ENCODE assay signal across 11 cellular contexts in genomic region chr3:186588619-186589018, GRCh38. TPM values are rescaled to one million over a fixed set of nuclear protein-coding genes. Genes with fewer than 3 reads are reported as not detected.
DNase-seq lines count a peak whose midpoint lies in the region; ATAC-seq and TF ChIP-seq lines count a peak whose summit lies in the region.
"Had no signal": no experiment of that assay in that cellular context is flagged by ENCODE, and none has a peak within 500 bp of the region (broad histone marks: within the 10 kb centered on the region; RNA-seq: fewer than 3 reads in every experiment).

No MANE protein-coding gene starts in this region.

- peak; percentile 70 for ATAC-seq in HCT116
- ATAC-seq in psoas muscle = no peak
- ATAC-seq: GM23338 had no signal

- RAD21 ChIA-PET in HCT116 (lab: Charles Lee; ENCODE audit: low non-redundant PET in 1 of 2, low total read pairs in 2 of 2, uncharacterized antibody in 2 of 2, unreplicated experiment in 2 of 2) = interaction anchor here in 1 of 2 experiments (0.7 to 0.9 kb wide), 3 partner anchors 28 to 233 kb away, joined by 3 read pairs; partner anchors contain the start of gene EIF4A2

- POLR2A ChIA-PET in HCT116 (lab: Charles Lee) = interaction anchor here (2.8 kb wide), 1 partner anchor 19 kb away, joined by 9 read pairs; the partner anchor contains the start of gene DNAJB11

- no peaks in the 10 kb centered on the region for H3K79me2 ChIP-seq in HCT116 (ENCODE audit: insufficient read depth, low read length)
- H3K79me2 ChIP-seq in mammary epithelial cell (ENCODE audit: insufficient read depth, low read length) = no peaks in the 10 kb centered on the region

- DNase-seq in HCT116 (ENCODE audit: low read depth, low spot score) (no peak), mammary epithelial cell (peak; percentile 79), psoas muscle (no peak), substantia nigra (lab: John Stamatoyannopoulos, UW) (no peak)
- DNase-seq: activated B cell treated with CpG ODN at 0.5 μM for 24 hours; activated naive CD4-positive, alpha-beta T cell treated with Interleukin-2 at 50 U/mL for 16 hours; glutamatergic neuron had no signal

- H3K9me2 ChIP-seq in HCT116 (ENCODE audit: insufficient read depth) = no peaks in the 10 kb centered on the region

- H3K4me1 ChIP-seq in HCT116 (ENCODE audit: control insufficient read depth in 1 of 2, insufficient read depth in 2 of 2, low read length in 2 of 2) (peaks cover 16 to 24% of the 10 kb centered on the region in 2 experiments), mammary epithelial cell (ENCODE audit: insufficient read depth, low read length) (peaks cover 32% of the 10 kb centered on the region), psoas muscle (no peaks in the 10 kb centered on the region)
- H3K4me1 ChIP-seq: BLaER1 treated with 17β-estradiol and CSF1 and Interleukin-3, amounts not matched to agents 10 nM and 100 nM had no signal

- CTCF ChIA-PET in HCT116 (lab: Charles Lee) = interaction anchor here (0.9 to 3.0 kb wide), 6 partner anchors 18 to 261 kb away, joined by 3 to 14 read pairs (median 4); partner anchors contain the start of gene DNAJB11
- CTCF ChIA-PET in mammary epithelial cell (lab: Charles Lee; ENCODE audit: low non-redundant PET) = no interaction called here

- H3K27ac ChIP-seq in HCT116 (ENCODE audit: low read depth, low read length) = no peak overlapping the region
- H3K27ac ChIP-seq in mammary epithelial cell (ENCODE audit: insufficient read depth, low read depth, low read length) = peak overlapping the region; percentile 81
- no peak overlapping the region for H3K27ac ChIP-seq in psoas muscle
- H3K27ac ChIP-seq in substantia nigra (ENCODE audit: low read depth, low read length, poor library complexity, severe bottlenecking) = no peak overlapping the region
- H3K27ac ChIP-seq: BLaER1 treated with 17β-estradiol and CSF1 and Interleukin-3, amounts not matched to agents 10 nM and 100 nM had no signal

- dilution Hi-C loops in mammary epithelial cell (cut with HindIII; ENCODE audit: low sequenced_read_pairs) = no loop called here

- H4K20me1 ChIP-seq in HCT116 (ENCODE audit: insufficient read depth) (no peaks in the 10 kb centered on the region), mammary epithelial cell (ENCODE audit: insufficient read depth, low read length) (no peaks in the 10 kb centered on the region)

- H3K9ac ChIP-seq in HCT116 (ENCODE audit: low read length) = no peak overlapping the region; the same call in 1 of the 2 replicates
- peak overlapping the region; percentile 34 for H3K9ac ChIP-seq in mammary epithelial cell (ENCODE audit: insufficient read depth, low read length)
- H3K9ac ChIP-seq: BLaER1 treated with 17β-estradiol and CSF1 and Interleukin-3, amounts not matched to agents 10 nM and 100 nM had no signal

- WGBS in mammary epithelial cell (ENCODE audit: low coverage, missing lambda C conversion rate) = 0% methylated on average over 2 of the region's 2 CpGs
- 67 to 75% (median 69%) methylated on average over 2 of the region's 2 CpGs for WGBS in psoas muscle, 3 donors

- H3K4me3 ChIP-seq in HCT116 (replicated peaks in 1 of 2; ENCODE audit: low read depth in 1 of 2, low read length in 2 of 2) (0 out of 4 replicates have a peak overlapping the region, but pooled peaks of 1 of the 2 experiments have one; percentile 1), mammary epithelial cell (replicated peaks in 1 of 3; ENCODE audit: insufficient read depth in 1 of 3, low read depth in 2 of 3, low read length in 3 of 3) (no peak overlapping the region), psoas muscle (no peak overlapping the region)
- H3K4me3 ChIP-seq: BLaER1 treated with 17β-estradiol and CSF1 and Interleukin-3, amounts not matched to agents 10 nM and 100 nM; GM23338 had no signal

- no peak for TF ChIP-seq RAD21 in HCT116 (IDR thresholded peaks at IDR 0.05; ENCODE audit: low read depth)

- H3K36me3 ChIP-seq in HCT116 (ENCODE audit: control insufficient read depth in 1 of 2, insufficient read depth in 2 of 2, low read length in 2 of 2) = peaks cover 20 to 22% of the 10 kb centered on the region in 2 experiments; a peak in 3 of 4 replicates
- peaks cover 23% of the 10 kb centered on the region for H3K36me3 ChIP-seq in mammary epithelial cell (ENCODE audit: insufficient read depth, low read length)
- peaks cover 8 to 29% of the 10 kb centered on the region in 2 donors for H3K36me3 ChIP-seq in psoas muscle (ENCODE audit: insufficient read depth in 1 of 2, low read depth in 1 of 2)

- H2AFZ ChIP-seq in HCT116 (ENCODE audit: low read depth, low read length, poor library complexity, severe bottlenecking) = peak overlapping the region; percentile 3
- H2AFZ ChIP-seq in mammary epithelial cell (ENCODE audit: low read depth, low read length) = peak overlapping the region; percentile 19
- H2AFZ ChIP-seq: GM23338 had no signal

- in situ Hi-C loops in mammary epithelial cell (cut with MboI; ENCODE audit: low sequenced_read_pairs in 2 of 2) = no loop called here

- BruUV-seq in HCT116 (replicated peaks; lab: Mats Ljungman, UMichigan) (no TSS peak), mammary epithelial cell (replicated peaks; lab: Mats Ljungman, UMichigan) (no TSS peak)

- TF ChIP-seq CTCF in HCT116 (IDR thresholded peaks at IDR 0.05 in 2 of 3, conservative IDR thresholded peaks at IDR 0.05 in 1 of 3; ENCODE audit: borderline replicate concordance in 1 of 3, insufficient read depth in 1 of 3, low read depth in 2 of 3, low read length in 2 of 3) (no peak), mammary epithelial cell (conservative IDR thresholded peaks at IDR 0.05 in 1 of 2, IDR thresholded peaks at IDR 0.05 in 1 of 2; ENCODE audit: extremely low read depth in 1 of 2, insufficient read depth in 1 of 2, low read depth in 1 of 2, low read length in 2 of 2) (no peak), psoas muscle (IDR thresholded peaks at IDR 0.05) (no peak)

- H3K9me3 ChIP-seq in HCT116 (ENCODE audit: control insufficient read depth in 1 of 2, insufficient read depth in 1 of 2, low read depth in 1 of 2, low read length in 2 of 2) (no peaks in the 10 kb centered on the region), mammary epithelial cell (replicated peaks; ENCODE audit: insufficient read depth, low read length) (no peaks in the 10 kb centered on the region), psoas muscle (no peaks in the 10 kb centered on the region)
- H3K9me3 ChIP-seq: BLaER1 treated with 17β-estradiol and CSF1 and Interleukin-3, amounts not matched to agents 10 nM and 100 nM had no signal

- H3K27me3 ChIP-seq in HCT116 (ENCODE audit: insufficient read depth, low read length) (no peaks in the 10 kb centered on the region), mammary epithelial cell (ENCODE audit: insufficient read depth, low read length) (no peaks in the 10 kb centered on the region), psoas muscle (ENCODE audit: insufficient read depth in 3 of 3, low read length in 2 of 3) (no peaks in the 10 kb centered on the region)
- H3K27me3 ChIP-seq: BLaER1 treated with 17β-estradiol and CSF1 and Interleukin-3, amounts not matched to agents 10 nM and 100 nM had no signal

- TF ChIP-seq POLR2A in HCT116 (IDR thresholded peaks at IDR 0.05; ENCODE audit: borderline replicate concordance, extremely low read depth, insufficient read depth, insufficient read length) = no peak

- intact Hi-C loops in HCT116 (cut with micrococcal nuclease) = loop anchor here (10.0 kb wide), 1 partner anchor 236 kb away; no protein-coding TSS in a partner anchor
- intact Hi-C loops in mammary epithelial cell (cut with micrococcal nuclease) = loop anchor here (1.0 kb wide), 1 partner anchor 233 kb away; no protein-coding TSS in a partner anchor
- intact Hi-C loops in psoas muscle (cut with DNase I) = no loop called here

- H3K4me2 ChIP-seq in HCT116 (ENCODE audit: low read length) (peak overlapping the region; percentile 57), mammary epithelial cell (ENCODE audit: insufficient read depth, low read depth, low read length) (peak overlapping the region; percentile 67)
- H3K4me2 ChIP-seq: BLaER1 treated with 17β-estradiol and CSF1 and Interleukin-3, amounts not matched to agents 10 nM and 100 nM; GM23338 had no signal

TF ChIP-seq in HCT116, 20 proteins besides CTCF, POLR2A, EP300 and RAD21:
- no peak for TF ChIP-seq ATF3 (IDR thresholded peaks at IDR 0.05)
- TF ChIP-seq FOSL1 (IDR thresholded peaks at IDR 0.05; ENCODE audit: low read depth) = peak; percentile 39; the same call in 1 of the 2 replicates
- no peak for TF ChIP-seq EZH2phosphoT487 (IDR thresholded peaks at IDR 0.05; ENCODE audit: borderline replicate concordance)
- TF ChIP-seq JUND (IDR thresholded peaks at IDR 0.05) = peak; percentile 48

RNA-seq across cellular contexts. Expression of gene DNAJB11, which starts 18.1 kb away (rescaled TPM):
- total RNA-seq in HCT116 (2021; ENCODE audit: unreplicated experiment) = 54.3 TPM
- 34.1 and 40.0 TPM in 2 replicates for polyA plus RNA-seq in HCT116 (2012)
- 10 to 100 TPM; 27.0 to 70.8 TPM for total RNA-seq in mammary epithelial cell
- polyA plus RNA-seq in mammary epithelial cell = 33.2 TPM
- polyA minus RNA-seq in mammary epithelial cell = 12.8 TPM
- 10 to 100 TPM; 10.3 to 24.2 (median 17.4) TPM for total RNA-seq in psoas muscle
- polyA plus RNA-seq in psoas muscle = 10 to 100 TPM; 35.4 to 49.2 (median 47.3) TPM

RNA-seq across cellular contexts. Expression of gene TBCCD1, which starts 21.5 kb away (rescaled TPM):
- total RNA-seq in HCT116 (2021; ENCODE audit: unreplicated experiment) (16.8 TPM), mammary epithelial cell (10 to 100 TPM; 11.5 to 23.7 TPM), psoas muscle (1 to 10 TPM; 4.9 to 7.8 (median 6.4) TPM)
- 7.0 and 10.0 TPM in 2 replicates for polyA plus RNA-seq in HCT116 (2012)
- polyA plus RNA-seq in mammary epithelial cell (12.9 TPM), psoas muscle (10 to 100 TPM in 1 of 3 donors, 1 to 10 TPM in 2; 4.6 to 10.8 (median 7.6) TPM)
- polyA minus RNA-seq in mammary epithelial cell = 8.3 TPM

RNA-seq across cellular contexts. Expression of gene AHSG, which starts 24.2 kb away (rescaled TPM):
- 1.6 TPM for total RNA-seq in HCT116 (2021; ENCODE audit: unreplicated experiment)
- polyA plus RNA-seq in HCT116 (2012) = 0.21 and 0.34 TPM in 2 replicates
- under 1 TPM; 0.52 to 0.67 TPM for total RNA-seq in mammary epithelial cell
- polyA plus RNA-seq in mammary epithelial cell = 0.94 TPM
- polyA minus RNA-seq in mammary epithelial cell = not detected
- not detected for total RNA-seq in psoas muscle
- polyA plus RNA-seq in psoas muscle = not detected
- total RNA-seq: activated B cell treated with CpG ODN at 0.5 μM for 24 hours, dermis microvascular lymphatic vessel endothelial cell had no signal

RNA-seq across cellular contexts. Expression of gene CRYGS, which starts 44.4 kb away (rescaled TPM):
- 4.3 TPM for total RNA-seq in HCT116 (2021; ENCODE audit: unreplicated experiment)
- polyA plus RNA-seq in HCT116 (2012) = 2.0 and 3.5 TPM in 2 replicates
- total RNA-seq in mammary epithelial cell = 1 to 10 TPM; 1.5 to 3.6 TPM
- polyA plus RNA-seq in mammary epithelial cell = 1.1 TPM
- polyA minus RNA-seq in mammary epithelial cell = not detected
- total RNA-seq in psoas muscle = under 1 TPM; 0.37 to 0.75 (median 0.55) TPM
- 1 to 10 TPM in 1 of 3 donors, under 1 TPM in 2; 0.30 to 1.0 (median 0.65) TPM for polyA plus RNA-seq in psoas muscle

RNA-seq across cellular contexts. Expression of gene FETUB, which starts 51.6 kb away (rescaled TPM):
- total RNA-seq in HCT116 (2021; ENCODE audit: unreplicated experiment) (not detected), mammary epithelial cell (not detected), psoas muscle (not detected)
- polyA plus RNA-seq in HCT116 (2012) = not detected in 2 replicates
- polyA plus RNA-seq in mammary epithelial cell (0.17 TPM), psoas muscle (not detected)
- not detected for polyA minus RNA-seq in mammary epithelial cell
- total RNA-seq: activated B cell treated with CpG ODN at 0.5 μM for 24 hours, dermis microvascular lymphatic vessel endothelial cell, GM23338, urinary bladder had no signal
- polyA plus RNA-seq: urinary bladder had no signal

Comparison
In these comparisons a context has a peak if more than half of its experiments do, and no peak if none do; other contexts are left out.
1. intact Hi-C loops: an anchor here in HCT116 (10.0 kb wide) and mammary epithelial cell (1.0 kb wide); none called in psoas muscle.